In the genomic region with DNA sequence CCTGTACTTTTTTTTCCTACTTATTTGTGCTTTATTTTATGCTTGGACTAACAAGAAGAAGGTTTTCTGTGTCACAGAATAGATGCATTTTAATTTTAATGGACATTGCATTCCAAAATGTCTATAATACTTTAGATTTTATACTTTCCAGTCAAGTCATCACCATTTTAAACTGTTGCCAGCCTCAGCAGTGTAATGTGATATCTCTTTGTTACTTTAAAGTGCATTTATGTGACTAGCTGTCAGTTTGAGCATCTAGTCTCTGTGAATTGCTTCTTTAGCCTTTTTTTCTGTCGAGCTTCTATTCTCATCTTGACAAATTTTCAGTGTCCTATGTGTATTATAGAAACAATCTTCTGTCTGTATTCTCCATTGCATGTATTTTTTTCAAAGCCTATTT, we compare ENCODE assay signal across 19 cellular contexts.
DNase-seq lines count a peak whose midpoint lies in the region; ATAC-seq and TF ChIP-seq lines count a peak whose summit lies in the region.
"Had no signal": no experiment of that assay in that cellular context is flagged by ENCODE, and none has a peak within 500 bp of the region (broad histone marks: within the 10 kb centered on the region; RNA-seq: fewer than 3 reads in every experiment).

No MANE protein-coding gene starts in this region.

- DNase-seq in MCF 10A (ENCODE audit: unreplicated experiment) (no peak), breast epithelium (ENCODE audit: low spot score in 2 of 2) (no peak), NCI-H69 (lab: John Stamatoyannopoulos, UW) (peak; percentile 37), left kidney (ENCODE audit: low read depth, low spot score) (peak; percentile 25), A673 (ENCODE audit: low spot score) (no peak), posterior vena cava (ENCODE audit: low spot score) (no peak)
- DNase-seq: ACHN, AML-193, H7, MV-4-11, NCI-H1694 treated with DMSO at 0.1 percent for 48 hours, NCI-H510A, NCI-H82, Peyer's patch, Right ventricle myocardium superior had no signal

- no peak for ATAC-seq in HG02870 (IDR thresholded peaks at IDR 0.05; ENCODE audit: unreplicated experiment)
- ATAC-seq in HG03457 (IDR thresholded peaks at IDR 0.05; ENCODE audit: unreplicated experiment): no peak

- H3K4me3 Mint-ChIP-seq in MCF 10A (ENCODE audit: unreplicated experiment): no peak overlapping the region
- H3K4me3 Mint-ChIP-seq: CD14-positive monocyte had no signal

- H3K4me3 ChIP-seq in breast epithelium: no peak overlapping the region
- H3K4me3 ChIP-seq in A673 (ENCODE audit: low read depth, low read length, poor library complexity, severe bottlenecking): no peak overlapping the region
- H3K4me3 ChIP-seq: Peyer's patch had no signal

- peaks cover 18% of the 10 kb centered on the region for H3K4me1 Mint-ChIP-seq in MCF 10A (ENCODE audit: insufficient read depth, unreplicated experiment)
- H3K4me1 Mint-ChIP-seq: CD14-positive monocyte had no signal

- H3K4me1 ChIP-seq in breast epithelium: no peaks in the 10 kb centered on the region
- peaks cover 27% of the 10 kb centered on the region for H3K4me1 ChIP-seq in A673 (ENCODE audit: insufficient read depth, low read length, poor library complexity, severe bottlenecking)
- H3K4me1 ChIP-seq: Peyer's patch had no signal

- intact Hi-C loops in MCF 10A (cut with micrococcal nuclease) (no loop called here), breast epithelium (cut with DNase I; ENCODE audit: low total_unique reads) (no loop called here), A673 (cut with micrococcal nuclease; ENCODE audit: unreplicated experiment) (no loop called here), posterior vena cava (cut with DNase I) (no loop called here)

- H3K36me3 Mint-ChIP-seq in MCF 10A (ENCODE audit: insufficient read depth, unreplicated experiment): peaks cover 6% of the 10 kb centered on the region
- H3K36me3 Mint-ChIP-seq: CD14-positive monocyte had no signal

- BruUV-seq in MCF 10A (replicated peaks; lab: Mats Ljungman, UMichigan) (no TSS peak), A673 (replicated peaks; lab: Mats Ljungman, UMichigan) (no TSS peak)

- TF ChIP-seq POLR2A in breast epithelium (IDR thresholded peaks at IDR 0.05): no peak

- H3K27ac ChIP-seq in breast epithelium (no peak overlapping the region), A673 (ENCODE audit: low read depth, low read length, poor library complexity, severe bottlenecking) (no peak overlapping the region)
- H3K27ac ChIP-seq: HL-60, Peyer's patch had no signal

- H3K36me3 ChIP-seq in breast epithelium (no peaks in the 10 kb centered on the region), A673 (ENCODE audit: insufficient read depth, low read length, poor library complexity, severe bottlenecking) (no peaks in the 10 kb centered on the region)
- H3K36me3 ChIP-seq: Peyer's patch had no signal

- CTCF ChIA-PET in MCF 10A (lab: Yijun Ruan, JAX): interaction anchor here (0.6 to 0.7 kb wide), 2 partner anchors 32 kb away, joined by 3 read pairs; no protein-coding TSS in a partner anchor
- CTCF ChIA-PET in A673 (lab: Charles Lee): no interaction called here

- H3K27ac Mint-ChIP-seq in MCF 10A (ENCODE audit: low read depth, unreplicated experiment): peak overlapping the region; percentile 92
- H3K27ac Mint-ChIP-seq: CD14-positive monocyte had no signal

- no peaks in the 10 kb centered on the region for H3K27me3 Mint-ChIP-seq in MCF 10A (ENCODE audit: insufficient read depth, unreplicated experiment)

- POLR2A ChIA-PET in MCF 10A (lab: Yijun Ruan, JAX) (interaction anchor here (0.6 to 2.0 kb wide), 3 partner anchors 16 to 45 kb away, joined by 3 to 12 read pairs (median 6); no protein-coding TSS in a partner anchor), A673 (lab: Charles Lee; ENCODE audit: low non-redundant PET) (interaction anchor here (0.5 kb wide), 1 partner anchor 201 kb away, joined by 3 read pairs; no protein-coding TSS in a partner anchor)

- TF ChIP-seq CTCF in MCF 10A (IDR thresholded peaks at IDR 0.05; ENCODE audit: unreplicated experiment) (no peak), breast epithelium (IDR thresholded peaks at IDR 0.05) (no peak), A673 (conservative IDR thresholded peaks at IDR 0.05; ENCODE audit: low read depth, low read length) (no peak)

- H3K27me3 ChIP-seq in breast epithelium: no peaks in the 10 kb centered on the region
- H3K27me3 ChIP-seq in A673 (replicated peaks; ENCODE audit: insufficient read depth, low read depth, low read length, poor library complexity): no peaks in the 10 kb centered on the region
- H3K27me3 ChIP-seq: Peyer's patch had no signal

- no peaks in the 10 kb centered on the region for H3K9me3 Mint-ChIP-seq in MCF 10A (ENCODE audit: unreplicated experiment)

- H3K9me3 ChIP-seq in breast epithelium (no peaks in the 10 kb centered on the region), A673 (ENCODE audit: low read depth, low read length, poor library complexity, severe bottlenecking) (no peaks in the 10 kb centered on the region)
- H3K9me3 ChIP-seq: Peyer's patch had no signal

Comparison
In these comparisons a context has a peak if more than half of its experiments do, and no peak if none do; other contexts are left out.
1. DNase-seq: peak in NCI-H69 (single experiment) and left kidney (single experiment); none in MCF 10A (single experiment), breast epithelium (0 of 2), A673 (single experiment) and posterior vena cava (single experiment).